1 cellular context compared by ENCODE assay signal in the genomic region with DNA sequence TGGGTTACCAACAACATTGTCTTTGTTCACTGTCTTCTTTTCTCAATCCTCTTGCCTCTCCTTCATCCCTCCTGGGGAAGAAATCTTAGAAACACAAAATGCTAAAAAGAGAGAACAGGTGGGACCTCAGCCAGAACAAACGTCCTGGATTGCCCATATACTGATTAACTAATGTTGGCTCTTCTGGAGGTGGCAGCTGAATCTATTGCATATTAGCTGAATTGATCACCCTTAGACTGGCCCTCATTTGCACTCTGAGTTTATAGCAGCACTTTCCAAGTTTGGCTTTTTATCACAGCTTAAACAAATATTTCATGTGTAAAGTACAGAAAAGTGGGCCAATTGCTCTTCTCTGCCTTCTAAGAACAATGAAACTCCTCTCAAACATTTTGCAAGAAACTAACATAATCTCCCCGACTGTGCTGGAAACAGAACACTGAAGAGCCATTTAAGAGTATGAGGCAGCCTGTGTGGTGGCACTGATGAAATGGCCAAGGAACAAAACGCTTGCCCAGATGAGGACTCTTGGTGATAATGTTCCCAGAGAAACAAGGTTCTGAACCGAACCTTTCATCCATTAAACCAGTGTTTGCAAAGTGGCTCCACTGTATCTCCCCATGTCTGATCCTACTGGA.
TF ChIP-seq lines count a peak whose summit lies in the region.

No MANE protein-coding gene starts in this region.

TF ChIP-seq in HCT116, 20 proteins besides CTCF, POLR2A, EP300 and RAD21 (continued from another document):
- TF ChIP-seq, protein P1, sequence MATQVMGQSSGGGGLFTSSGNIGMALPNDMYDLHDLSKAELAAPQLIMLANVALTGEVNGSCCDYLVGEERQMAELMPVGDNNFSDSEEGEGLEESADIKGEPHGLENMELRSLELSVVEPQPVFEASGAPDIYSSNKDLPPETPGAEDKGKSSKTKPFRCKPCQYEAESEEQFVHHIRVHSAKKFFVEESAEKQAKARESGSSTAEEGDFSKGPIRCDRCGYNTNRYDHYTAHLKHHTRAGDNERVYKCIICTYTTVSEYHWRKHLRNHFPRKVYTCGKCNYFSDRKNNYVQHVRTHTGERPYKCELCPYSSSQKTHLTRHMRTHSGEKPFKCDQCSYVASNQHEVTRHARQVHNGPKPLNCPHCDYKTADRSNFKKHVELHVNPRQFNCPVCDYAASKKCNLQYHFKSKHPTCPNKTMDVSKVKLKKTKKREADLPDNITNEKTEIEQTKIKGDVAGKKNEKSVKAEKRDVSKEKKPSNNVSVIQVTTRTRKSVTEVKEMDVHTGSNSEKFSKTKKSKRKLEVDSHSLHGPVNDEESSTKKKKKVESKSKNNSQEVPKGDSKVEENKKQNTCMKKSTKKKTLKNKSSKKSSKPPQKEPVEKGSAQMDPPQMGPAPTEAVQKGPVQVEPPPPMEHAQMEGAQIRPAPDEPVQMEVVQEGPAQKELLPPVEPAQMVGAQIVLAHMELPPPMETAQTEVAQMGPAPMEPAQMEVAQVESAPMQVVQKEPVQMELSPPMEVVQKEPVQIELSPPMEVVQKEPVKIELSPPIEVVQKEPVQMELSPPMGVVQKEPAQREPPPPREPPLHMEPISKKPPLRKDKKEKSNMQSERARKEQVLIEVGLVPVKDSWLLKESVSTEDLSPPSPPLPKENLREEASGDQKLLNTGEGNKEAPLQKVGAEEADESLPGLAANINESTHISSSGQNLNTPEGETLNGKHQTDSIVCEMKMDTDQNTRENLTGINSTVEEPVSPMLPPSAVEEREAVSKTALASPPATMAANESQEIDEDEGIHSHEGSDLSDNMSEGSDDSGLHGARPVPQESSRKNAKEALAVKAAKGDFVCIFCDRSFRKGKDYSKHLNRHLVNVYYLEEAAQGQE (IDR thresholded peaks at IDR 0.05; ENCODE audit: low read depth), result no peak
- TF ChIP-seq ZNF274 (IDR thresholded peaks at IDR 0.05; ENCODE audit: low read depth, low read length) (no peak), JUND (IDR thresholded peaks at IDR 0.05) (no peak), ELF1 (IDR thresholded peaks at IDR 0.05; ENCODE audit: borderline replicate concordance, low read depth) (no peak), YY1 (IDR thresholded peaks at IDR 0.05; ENCODE audit: extremely low read depth, insufficient replicate concordance, low read depth, low read length) (no peak), ZFX (IDR thresholded peaks at IDR 0.05) (no peak), FOSL1 (IDR thresholded peaks at IDR 0.05; ENCODE audit: low read depth) (no peak), EGR1 (IDR thresholded peaks at IDR 0.05; ENCODE audit: low read depth) (no peak), EZH2phosphoT487 (IDR thresholded peaks at IDR 0.05; ENCODE audit: borderline replicate concordance) (no peak)
